ENCODE assay signal across 22 cellular contexts in the genomic region with DNA sequence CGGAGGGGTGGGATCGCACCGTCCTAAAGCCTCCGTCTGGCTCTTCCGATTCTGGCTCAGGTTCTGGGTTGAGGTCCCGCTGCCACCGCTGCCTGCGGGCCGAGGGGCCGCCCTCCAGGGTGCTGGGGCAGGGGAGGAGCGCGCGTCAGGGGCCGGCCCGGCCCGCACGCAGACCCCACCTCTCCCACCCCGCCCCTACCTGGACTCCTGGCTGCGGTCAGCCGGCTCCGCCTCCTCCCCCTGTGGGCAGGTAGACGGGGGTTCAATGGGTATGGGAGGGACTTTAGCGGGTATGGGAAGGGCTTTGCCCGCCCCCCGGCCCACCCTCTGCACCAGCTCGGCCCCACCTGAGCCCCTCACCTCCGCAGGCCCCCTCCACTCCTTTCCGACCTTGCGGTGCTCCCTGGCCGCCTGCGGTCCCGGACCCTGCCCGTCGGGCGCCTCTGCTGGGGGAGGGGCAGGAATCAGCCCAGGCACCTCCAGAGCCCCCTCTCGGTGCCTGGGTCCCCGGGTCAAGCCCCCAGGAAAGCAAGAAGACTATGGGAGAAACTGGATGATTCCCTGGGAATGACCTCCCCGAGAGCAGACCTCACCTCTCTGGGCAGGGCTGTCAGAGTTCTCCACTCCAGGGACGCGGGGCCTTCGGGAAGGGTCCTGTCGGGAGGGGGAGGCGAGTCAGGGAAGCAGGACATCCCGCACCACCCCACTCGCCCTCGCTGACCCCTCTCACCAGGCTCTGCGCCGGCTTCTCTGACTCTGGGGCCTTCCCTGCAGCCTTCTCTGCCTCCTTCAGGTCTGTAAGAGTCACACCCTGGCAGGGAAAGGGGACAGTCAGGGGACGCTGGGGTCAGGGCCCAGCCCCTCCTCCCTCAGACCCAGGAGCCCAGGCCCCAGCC. TPM values are rescaled to one million over a fixed set of nuclear protein-coding genes. Genes with fewer than 3 reads are reported as not detected.
"Had no signal": no experiment of that assay in that cellular context is flagged by ENCODE, and none has a peak within 500 bp of the region (broad histone marks: within the 10 kb centered on the region; RNA-seq: fewer than 3 reads in every experiment).

No MANE protein-coding gene starts in this region.

- ATAC-seq: heart left ventricle, left colon, lower lobe of right lung, pancreas, sciatic nerve had no signal

- H3K4me1 ChIP-seq: pancreas had no signal

- DNase-seq: activated B cell treated with CpG ODN at 0.5 μM for 24 hours; activated CD4-positive, alpha-beta T cell treated with anti-CD3 and anti-CD28 coated beads, Interleukin-2, amount 10 ng/mL, durations not matched to agents 7 days and 5 days; activated CD8-positive, alpha-beta memory T cell treated with anti-CD3 and anti-CD28 coated beads for 24 hours; activated gamma-delta T cell treated with Interleukin-2 at 50 U/mL for 16 hours; activated naive CD8-positive, alpha-beta T cell treated with anti-CD3 and anti-CD28 coated beads for 36 hours; amygdala; effector CD4-positive, alpha-beta T cell; foreskin melanocyte; left colon; lower lobe of right lung; midbrain; T-helper 2 cell had no signal

- H3K27ac ChIP-seq: coronary artery, lower lobe of right lung, pancreas had no signal

- H3K27me3 ChIP-seq: pancreas had no signal

- H3K9me3 Mint-ChIP-seq: activated B cell treated with CpG ODN at 0.5 μM for 24 hours; activated CD4-positive, alpha-beta T cell treated with anti-CD3 and anti-CD28 coated beads, Interleukin-2, amount 10 ng/mL, durations not matched to agents 7 days and 5 days; activated naive CD8-positive, alpha-beta T cell treated with anti-CD3 and anti-CD28 coated beads for 36 hours; brain; central memory CD8-positive, alpha-beta T cell; neural crest cell had no signal

- H3K9me3 ChIP-seq: heart left ventricle, lower lobe of right lung, pancreas had no signal

- H3K4me3 Mint-ChIP-seq: activated B cell treated with CpG ODN at 0.5 μM for 24 hours; activated CD4-positive, alpha-beta T cell treated with anti-CD3 and anti-CD28 coated beads, Interleukin-2, amount 10 ng/mL, durations not matched to agents 7 days and 5 days; activated naive CD8-positive, alpha-beta T cell treated with anti-CD3 and anti-CD28 coated beads for 36 hours; brain; central memory CD8-positive, alpha-beta T cell; neural crest cell had no signal

- H3K27ac Mint-ChIP-seq: activated B cell treated with CpG ODN at 0.5 μM for 24 hours; activated CD4-positive, alpha-beta T cell treated with anti-CD3 and anti-CD28 coated beads, Interleukin-2, amount 10 ng/mL, durations not matched to agents 7 days and 5 days; activated naive CD8-positive, alpha-beta T cell treated with anti-CD3 and anti-CD28 coated beads for 36 hours; brain had no signal

- H3K4me3 ChIP-seq: coronary artery, heart left ventricle, lower lobe of right lung, pancreas had no signal

RNA-seq across cellular contexts. Expression of a gene that starts 54.6 kb away (rescaled TPM):
- total RNA-seq: activated B cell treated with CpG ODN at 0.5 μM for 24 hours; activated naive CD8-positive, alpha-beta T cell treated with anti-CD3 and anti-CD28 coated beads for 36 hours; fibroblast of lung; myocyte; urinary bladder had no signal
- polyA plus RNA-seq: fibroblast of lung had no signal

RNA-seq across cellular contexts. Expression of a gene that starts 56.3 kb away (rescaled TPM):
- total RNA-seq: activated B cell treated with CpG ODN at 0.5 μM for 24 hours; activated naive CD8-positive, alpha-beta T cell treated with anti-CD3 and anti-CD28 coated beads for 36 hours; lower lobe of right lung; neural crest cell had no signal
- polyA plus RNA-seq: urinary bladder had no signal
